8 cellular contexts compared by ENCODE assay signal in genomic region chr22:42090596-42091445, GRCh38. TPM values are rescaled to one million over a fixed set of nuclear protein-coding genes. Genes with fewer than 3 reads are reported as not detected.
DNase-seq lines count a peak whose midpoint lies in the region; ATAC-seq lines count a peak whose summit lies in the region.

Gene NDUFA6, minus strand, starts transcription at chr22:42090772. Its CDS starts 28 bp downstream, at chr22:42090744.

- H3K4me3 Mint-ChIP-seq in CD8-positive, alpha-beta memory T cell, result peak within 1 kb of the TSS; percentile 98 to 99 (median 99)

- peak within 1 kb of the TSS; percentile 92 for H3K4me3 ChIP-seq in CD8-positive, alpha-beta memory T cell (ENCODE audit: low read length)

- no peaks in the 10 kb centered on the region for H3K27me3 Mint-ChIP-seq in CD8-positive, alpha-beta memory T cell

- peaks cover 33 to 51% (median 49%) of the 10 kb centered on the region in 3 donors for H3K4me1 Mint-ChIP-seq in CD8-positive, alpha-beta memory T cell

- no peaks in the 10 kb centered on the region for H3K27me3 ChIP-seq in CD8-positive, alpha-beta memory T cell (ENCODE audit: insufficient read depth, low read length, poor library complexity, severe bottlenecking)

- peak within 1 kb of the TSS; percentile 94 for H3K27ac ChIP-seq in CD8-positive, alpha-beta memory T cell (ENCODE audit: low read depth, low read length)

- CTCF ChIA-PET in CD8-positive, alpha-beta memory T cell (lab: Charles Lee), result interaction anchor here (0.7 to 3.5 kb wide), 31 partner anchors 10 to 392 kb away, joined by 3 to 41 read pairs (median 4); partner anchors contain the start of genes MEI1, NAGA, SMDT1 and WBP2NL

- H3K4me1 ChIP-seq in CD8-positive, alpha-beta memory T cell (ENCODE audit: insufficient read depth, low read length), result peaks cover 24% of the 10 kb centered on the region

- POLR2A ChIA-PET in CD8-positive, alpha-beta memory T cell (lab: Charles Lee), result interaction anchor here (0.7 to 4.1 kb wide), 10 partner anchors 11 to 524 kb away, joined by 3 to 68 read pairs (median 4); partner anchors contain the start of genes NAGA, POLDIP3, SMDT1 and SNU13

- peak; percentile 96 to 99 (median 98) for DNase-seq in CD8-positive, alpha-beta memory T cell
- DNase-seq in HS-27A (ENCODE audit: low read depth), result peak; percentile 92
- DNase-seq in NK-92 (lab: John Stamatoyannopoulos, UW; ENCODE audit: unreplicated experiment), result peak; percentile 94
- DNase-seq in activated CD8-positive, alpha-beta memory T cell treated with anti-CD3 and anti-CD28 coated beads for 24 hours, result peak; percentile 97
- peak; percentile 97 for DNase-seq in effector CD8-positive, alpha-beta T cell (lab: John Stamatoyannopoulos, UW)
- DNase-seq in lung microvascular endothelial cell (ENCODE audit: low read depth in 2 of 2), result peak; percentile 99
- peak; percentile 96 for DNase-seq in stimulated activated CD8-positive, alpha-beta memory T cell treated with anti-CD3 and anti-CD28 coated beads, Interleukin-12 subunit alpha, Interleukin-12 subunit beta, amount 100 ng/mL, for 1 hour (ENCODE audit: low read depth)

- peaks cover 14% of the 10 kb centered on the region for H3K36me3 ChIP-seq in CD8-positive, alpha-beta memory T cell (ENCODE audit: insufficient read depth, low read length)

- no peaks in the 10 kb centered on the region for H3K9me3 ChIP-seq in CD8-positive, alpha-beta memory T cell (ENCODE audit: low read length)

- peaks cover 0 to 34% (median 5%) of the 10 kb centered on the region in 3 donors for H3K36me3 Mint-ChIP-seq in CD8-positive, alpha-beta memory T cell

- ATAC-seq in GM19463 (IDR thresholded peaks at IDR 0.05; ENCODE audit: unreplicated experiment), result peak; percentile 96

- peak within 1 kb of the TSS; percentile 96 to 99 (median 98) for H3K27ac Mint-ChIP-seq in CD8-positive, alpha-beta memory T cell

- no peaks in the 10 kb centered on the region for H3K9me3 Mint-ChIP-seq in CD8-positive, alpha-beta memory T cell

RNA-seq across cellular contexts. Expression of gene NDUFA6, which starts in this region (rescaled TPM):
- total RNA-seq in CD8-positive, alpha-beta memory T cell, result 100 to 1,000 TPM; 106 to 126 TPM
- 140 TPM for polyA plus RNA-seq in CD8-positive, alpha-beta memory T cell
- total RNA-seq in lung microvascular endothelial cell, result 47.9 and 48.2 TPM in 2 replicates

Comparison
In these comparisons a context has a peak if more than half of its experiments do, and no peak if none do; other contexts are left out.
1. Peak in every context shown above with its lines: DNase-seq, ATAC-seq, H3K4me3 ChIP-seq and H3K27ac ChIP-seq.